In genomic region chr22:47678048-47678447, GRCh38 we compare ENCODE assay signal across 1 cellular context.
TF ChIP-seq lines count a peak whose summit lies in the region.

No MANE protein-coding gene starts in this region.

TF ChIP-seq in H1, 55 proteins besides CTCF, POLR2A, EP300 and RAD21:
- TF ChIP-seq MAX (IDR thresholded peaks at IDR 0.05) (no peak), YY1 (IDR thresholded peaks at IDR 0.05; ENCODE audit: low read depth, low read length) (no peak), JUND (IDR thresholded peaks at IDR 0.05; ENCODE audit: low read length) (no peak), SP4 (IDR thresholded peaks at IDR 0.05; ENCODE audit: low read length) (no peak), RXRA (IDR thresholded peaks at IDR 0.05; ENCODE audit: insufficient read depth, low read depth, low read length) (no peak), NRF1 (IDR thresholded peaks at IDR 0.05; ENCODE audit: low read depth, low read length) (no peak), USF2 (IDR thresholded peaks at IDR 0.05; ENCODE audit: low read length) (no peak), RNF2 (IDR thresholded peaks at IDR 0.05; ENCODE audit: borderline replicate concordance, low read depth, low read length, missing control alignments, poor library complexity, severe bottlenecking) (no peak), POLR2AphosphoS5 (IDR thresholded peaks at IDR 0.05; ENCODE audit: low read depth, low read length) (no peak), KDM1A (IDR thresholded peaks at IDR 0.05; ENCODE audit: borderline replicate concordance, low read length) (no peak), SP1 (IDR thresholded peaks at IDR 0.05; ENCODE audit: low read depth, low read length) (no peak), MAFK (IDR thresholded peaks at IDR 0.05; ENCODE audit: low read depth, low read length) (no peak), CEBPB (IDR thresholded peaks at IDR 0.05; ENCODE audit: low read depth, low read length) (no peak), NANOG (IDR thresholded peaks at IDR 0.05; ENCODE audit: insufficient read depth, low read depth, low read length, poor library complexity, severe bottlenecking) (no peak), RBBP5 (IDR thresholded peaks at IDR 0.05; ENCODE audit: borderline replicate concordance, low read depth, low read length) (no peak), PHF8 (conservative IDR thresholded peaks at IDR 0.05; ENCODE audit: low read depth, low read length) (no peak), GTF2F1 (IDR thresholded peaks at IDR 0.05; ENCODE audit: borderline replicate concordance, low read depth, low read length) (no peak)
